ENCODE assay signal across 9 cellular contexts in genomic region chr1:45954401-45954847, GRCh38.
DNase-seq lines count a peak whose midpoint lies in the region; FAIRE-seq and TF ChIP-seq lines count a peak whose summit lies in the region.
"Had no signal": no experiment of that assay in that cellular context is flagged by ENCODE, and none has a peak within 500 bp of the region (broad histone marks: within the 10 kb centered on the region; RNA-seq: fewer than 3 reads in every experiment).

No MANE protein-coding gene starts in this region.

- H3K9me3 ChIP-seq in small intestine (ENCODE audit: control insufficient read depth, low read depth): no peaks in the 10 kb centered on the region

- no peak for TF ChIP-seq CTCF in astrocyte of the cerebellum (IDR thresholded peaks at IDR 0.05; ENCODE audit: low read depth, low read length, missing control alignments)

- in situ Hi-C loops in astrocyte of the cerebellum (cut with HindIII; ENCODE audit: low sequenced_read_pairs): no loop called here

- peaks cover 0 to 8% of the 10 kb centered on the region in 2 donors for H3K4me1 ChIP-seq in small intestine (ENCODE audit: control insufficient read depth in 2 of 2, insufficient read depth in 1 of 2, low read depth in 1 of 2, low read length in 1 of 2)

- H3K27ac ChIP-seq in small intestine (ENCODE audit: low read depth in 1 of 2, low read length in 1 of 2): peak overlapping the region; percentile 57 to 63

- peak; percentile 34 for DNase-seq in HS-5 (ENCODE audit: low read depth)
- peak; percentile 55 for DNase-seq in astrocyte of the cerebellum (ENCODE audit: low read depth)
- DNase-seq in iPS-NIHi7 (ENCODE audit: extremely low spot score): peak; percentile 22
- DNase-seq in small intestine: peak; percentile 76
- DNase-seq in foreskin melanocyte: no peak
- no peak for DNase-seq in CD1c-positive myeloid dendritic cell (ENCODE audit: extremely low spot score)
- no peak for DNase-seq in NCI-H446 treated with DMSO at 0.1 percent for 48 hours (lab: John Stamatoyannopoulos, UW)
- no peak for DNase-seq in medulla oblongata (ENCODE audit: extremely low spot score)
- DNase-seq: NCI-H2081 treated with DMSO at 0.1 percent for 48 hours had no signal

- H3K27me3 ChIP-seq in small intestine (ENCODE audit: control insufficient read depth in 2 of 2, insufficient read depth in 2 of 2, low read length in 2 of 2): no peaks in the 10 kb centered on the region

- no peak for FAIRE-seq in small intestine (lab: Jason Lieb, UNC)

- no peak overlapping the region for H3K4me3 ChIP-seq in astrocyte of the cerebellum (ENCODE audit: low read depth, low read length)
- H3K4me3 ChIP-seq in small intestine (ENCODE audit: low read depth in 1 of 2, low read length in 2 of 2): no peak overlapping the region

- no peaks in the 10 kb centered on the region for H3K36me3 ChIP-seq in small intestine (ENCODE audit: control insufficient read depth in 2 of 2, insufficient read depth in 2 of 2, low read length in 2 of 2)

- WGBS in small intestine, 3 donors: 55 to 69% (median 62%) methylated on average over 5 of the region's 5 CpGs

Comparison
In these comparisons a context has a peak if more than half of its experiments do, and no peak if none do; other contexts are left out.
1. DNase-seq: peak in HS-5 (single experiment), astrocyte of the cerebellum (single experiment), iPS-NIHi7 (single experiment) and small intestine (single experiment); none in foreskin melanocyte (single experiment), CD1c-positive myeloid dendritic cell (single experiment), NCI-H446 treated with DMSO at 0.1 percent for 48 hours (single experiment) and medulla oblongata (single experiment).